ENCODE assay signal across 19 cellular contexts in the genomic region with DNA sequence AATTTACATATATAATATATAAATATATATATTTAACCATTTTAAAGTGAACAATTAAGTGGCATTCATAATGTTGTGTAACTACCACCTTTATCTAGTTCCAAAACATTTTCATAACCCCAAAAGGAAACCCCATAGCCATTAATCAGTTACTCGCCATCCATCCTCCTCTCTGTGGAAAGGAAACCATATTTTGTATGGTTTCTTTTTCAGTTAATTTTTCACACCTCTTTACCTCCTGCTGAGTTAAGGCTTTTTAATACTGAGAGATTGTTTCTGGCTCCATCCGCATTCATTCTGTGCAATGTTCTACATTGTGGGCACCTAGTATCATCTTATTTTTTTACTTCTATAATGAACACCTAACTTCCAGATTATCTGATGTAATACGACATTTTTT.
DNase-seq lines count a peak whose midpoint lies in the region; ATAC-seq and TF ChIP-seq lines count a peak whose summit lies in the region.
"Had no signal": no experiment of that assay in that cellular context is flagged by ENCODE, and none has a peak within 500 bp of the region (broad histone marks: within the 10 kb centered on the region; RNA-seq: fewer than 3 reads in every experiment).

No MANE protein-coding gene starts in this region.

- TF ChIP-seq CTCF in upper lobe of right lung (IDR thresholded peaks at IDR 0.05) = no peak
- no peak for TF ChIP-seq CTCF in brain microvascular endothelial cell (IDR thresholded peaks at IDR 0.05; ENCODE audit: low read depth, low read length, missing control alignments)

- H3K27ac ChIP-seq in upper lobe of right lung (no peak overlapping the region), brain microvascular endothelial cell (no peak overlapping the region)
- H3K27ac ChIP-seq: dorsolateral prefrontal cortex, RWPE1, spleen had no signal

- in situ Hi-C loops in G401 (cut with HindIII; ENCODE audit: low sequenced_read_pairs) (no loop called here), brain microvascular endothelial cell (cut with HindIII; ENCODE audit: low pct_ligation_motif_present, low sequenced_read_pairs) (no loop called here)

- H3K4me3 ChIP-seq in upper lobe of right lung = no peak overlapping the region
- H3K4me3 ChIP-seq in brain microvascular endothelial cell (ENCODE audit: low read depth, low read length) = no peak overlapping the region
- H3K4me3 ChIP-seq: dorsolateral prefrontal cortex, spleen had no signal

- no peaks in the 10 kb centered on the region for H3K4me1 ChIP-seq in upper lobe of right lung
- H3K4me1 ChIP-seq: spleen had no signal

- H3K36me3 ChIP-seq in upper lobe of right lung (no peaks in the 10 kb centered on the region), brain microvascular endothelial cell (replicated peaks) (no peaks in the 10 kb centered on the region)
- H3K36me3 ChIP-seq: spleen had no signal

- no peaks in the 10 kb centered on the region for H3K9me3 ChIP-seq in upper lobe of right lung
- H3K9me3 ChIP-seq: spleen had no signal

- intact Hi-C loops in upper lobe of right lung (cut with DNase I) = no loop called here

- ATAC-seq in GM18870 (IDR thresholded peaks at IDR 0.05; ENCODE audit: unreplicated experiment) = peak; percentile 98
- ATAC-seq in GM21423 (IDR thresholded peaks at IDR 0.05; ENCODE audit: unreplicated experiment) = peak; percentile 99
- ATAC-seq in HG02981 (IDR thresholded peaks at IDR 0.05; ENCODE audit: unreplicated experiment) = peak; percentile 99
- ATAC-seq in HG03565 (IDR thresholded peaks at IDR 0.05; ENCODE audit: unreplicated experiment) = peak; percentile 82
- ATAC-seq in upper lobe of right lung = no peak
- ATAC-seq: activated CD4-positive, CD25-positive, alpha-beta regulatory T cell treated with anti-CD3 and anti-CD28 coated beads, Interleukin-2, amount 50 U/mL, for 24 hours; left lobe of liver; T-cell had no signal

- no peaks in the 10 kb centered on the region for H3K27me3 ChIP-seq in upper lobe of right lung
- H3K27me3 ChIP-seq in brain microvascular endothelial cell (replicated peaks) = no peaks in the 10 kb centered on the region
- H3K27me3 ChIP-seq: dorsolateral prefrontal cortex, spleen had no signal

- DNase-seq in NK-92 treated with Interleukin-12 subunit alpha and Interleukin-12 subunit beta, amount 100 ng/mL, for 24 hours (lab: John Stamatoyannopoulos, UW) = no peak
- DNase-seq in G401 (ENCODE audit: low spot score) (no peak), upper lobe of right lung (no peak), brain microvascular endothelial cell (no peak)
- DNase-seq: activated CD8-positive, alpha-beta memory T cell treated with anti-CD3 and anti-CD28 coated beads, Interleukin-2, amount 50 U/mL, for 4 hours; activated naive CD4-positive, alpha-beta T cell treated with anti-CD3 and anti-CD28 coated beads, Interleukin-2, amount 10 ng/mL, durations not matched to agents 7 days and 5 days; dorsolateral prefrontal cortex; HFFc6; NCI-H2107; posterior cingulate gyrus; spleen; T-cell had no signal
